Comparison of ENCODE assay signal across 1 cellular context in the genomic region with DNA sequence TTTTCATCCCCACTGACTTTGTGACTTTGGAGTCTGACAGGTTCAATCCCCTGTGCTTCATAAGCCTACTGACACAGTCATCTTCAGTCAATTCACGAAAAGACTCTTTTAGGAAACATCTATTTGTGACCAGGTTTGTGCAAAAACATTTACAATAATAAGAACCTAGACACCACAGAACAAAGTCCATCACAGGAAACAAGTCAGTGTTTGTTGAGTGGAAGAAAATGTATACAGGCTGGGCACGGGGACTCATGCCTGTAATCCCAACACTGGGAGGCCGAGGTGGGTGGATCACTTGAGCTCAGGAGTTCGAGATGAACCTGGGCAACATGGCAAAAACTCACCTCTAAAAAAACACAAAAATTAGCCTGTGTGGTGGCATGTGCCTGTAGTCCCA.
TF ChIP-seq lines count a peak whose summit lies in the region.

No MANE protein-coding gene starts in this region.

TF ChIP-seq in HepG2, 621 proteins besides CTCF, POLR2A, EP300 and RAD21 (continued from another document and continues in another):
- TF ChIP-seq, protein P1, sequence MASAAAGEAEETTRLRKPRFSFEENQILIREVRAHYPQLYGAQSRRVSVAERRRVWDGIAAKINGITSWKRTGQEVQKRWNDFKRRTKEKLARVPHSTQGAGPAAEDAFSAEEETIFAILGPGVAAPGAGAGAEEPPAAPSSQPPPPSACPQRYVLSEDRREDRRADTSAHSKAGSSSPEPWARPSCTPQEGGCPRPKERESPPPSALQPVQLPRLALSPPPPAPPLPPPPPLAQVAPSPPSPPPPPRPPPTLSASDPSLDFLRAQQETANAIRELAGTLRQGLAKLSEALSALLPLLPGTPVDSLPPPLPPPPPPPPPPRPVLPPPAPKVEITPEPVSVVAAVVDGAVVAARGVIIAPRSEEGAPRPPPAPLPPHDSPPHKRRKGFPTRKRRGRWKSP (CRISPR knock-in tag; IDR thresholded peaks at IDR 0.05), result no peak; the same call in 1 of the 2 replicates
- TF ChIP-seq NR2F2 (IDR thresholded peaks at IDR 0.05; ENCODE audit: borderline replicate concordance, low read depth) (no peak), ZNF230 (CRISPR knock-in tag; IDR thresholded peaks at IDR 0.05) (no peak), PCBP2 (optimal IDR thresholded peaks at IDR 0.05; ENCODE audit: low read depth, low read length, poor library complexity, severe bottlenecking) (no peak), MXI1 (IDR thresholded peaks at IDR 0.05; ENCODE audit: borderline replicate concordance, low read depth, low read length) (no peak), ZNF790 (CRISPR knock-in tag; IDR thresholded peaks at IDR 0.05; ENCODE audit: borderline replicate concordance) (no peak), ZFP90 (CRISPR knock-in tag; IDR thresholded peaks at IDR 0.05; ENCODE audit: borderline replicate concordance) (no peak), HDAC1 (CRISPR knock-in tag; IDR thresholded peaks at IDR 0.05) (peak; percentile 42; the same call in 1 of the 2 replicates), SNAI1 (CRISPR knock-in tag; IDR thresholded peaks at IDR 0.05; ENCODE audit: borderline replicate concordance) (no peak), ZNF335 (CRISPR knock-in tag; IDR thresholded peaks at IDR 0.05) (no peak), ZNF256 (CRISPR knock-in tag; conservative IDR thresholded peaks at IDR 0.05) (no peak), ZNF12 (CRISPR knock-in tag; IDR thresholded peaks at IDR 0.05) (no peak), NKX3-1 (CRISPR knock-in tag; IDR thresholded peaks at IDR 0.05) (no peak), MTF1 (CRISPR knock-in tag; IDR thresholded peaks at IDR 0.05) (no peak), NFIB (CRISPR knock-in tag; IDR thresholded peaks at IDR 0.05; ENCODE audit: borderline replicate concordance) (no peak), ZSCAN12 (CRISPR knock-in tag; IDR thresholded peaks at IDR 0.05) (no peak), ZIK1 (CRISPR knock-in tag; IDR thresholded peaks at IDR 0.05; ENCODE audit: borderline replicate concordance, low read depth) (no peak), HOXD1 (CRISPR knock-in tag; IDR thresholded peaks at IDR 0.05) (no peak), MIXL1 (CRISPR knock-in tag; IDR thresholded peaks at IDR 0.05) (peak; percentile 60; the same call in 1 of the 2 replicates), KLF6 (CRISPR knock-in tag; IDR thresholded peaks at IDR 0.05) (0 out of 2 replicates have a peak, but pooled peaks have one; percentile 42), ZNF672 (CRISPR knock-in tag; IDR thresholded peaks at IDR 0.05) (no peak), ZNF33A (CRISPR knock-in tag; IDR thresholded peaks at IDR 0.05; ENCODE audit: borderline replicate concordance) (no peak), ZNF605 (CRISPR knock-in tag; IDR thresholded peaks at IDR 0.05) (no peak), HES4 (CRISPR knock-in tag; IDR thresholded peaks at IDR 0.05; ENCODE audit: borderline replicate concordance) (no peak), ZNF44 (CRISPR knock-in tag; IDR thresholded peaks at IDR 0.05) (no peak), SOX6 (IDR thresholded peaks at IDR 0.05) (no peak), SOX6 (CRISPR knock-in tag; IDR thresholded peaks at IDR 0.05) (peak; percentile 80)
- TF ChIP-seq, protein P2, sequence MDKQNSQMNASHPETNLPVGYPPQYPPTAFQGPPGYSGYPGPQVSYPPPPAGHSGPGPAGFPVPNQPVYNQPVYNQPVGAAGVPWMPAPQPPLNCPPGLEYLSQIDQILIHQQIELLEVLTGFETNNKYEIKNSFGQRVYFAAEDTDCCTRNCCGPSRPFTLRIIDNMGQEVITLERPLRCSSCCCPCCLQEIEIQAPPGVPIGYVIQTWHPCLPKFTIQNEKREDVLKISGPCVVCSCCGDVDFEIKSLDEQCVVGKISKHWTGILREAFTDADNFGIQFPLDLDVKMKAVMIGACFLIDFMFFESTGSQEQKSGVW (CRISPR knock-in tag; IDR thresholded peaks at IDR 0.05; ENCODE audit: borderline replicate concordance), result no peak
- TF ChIP-seq, protein P3, sequence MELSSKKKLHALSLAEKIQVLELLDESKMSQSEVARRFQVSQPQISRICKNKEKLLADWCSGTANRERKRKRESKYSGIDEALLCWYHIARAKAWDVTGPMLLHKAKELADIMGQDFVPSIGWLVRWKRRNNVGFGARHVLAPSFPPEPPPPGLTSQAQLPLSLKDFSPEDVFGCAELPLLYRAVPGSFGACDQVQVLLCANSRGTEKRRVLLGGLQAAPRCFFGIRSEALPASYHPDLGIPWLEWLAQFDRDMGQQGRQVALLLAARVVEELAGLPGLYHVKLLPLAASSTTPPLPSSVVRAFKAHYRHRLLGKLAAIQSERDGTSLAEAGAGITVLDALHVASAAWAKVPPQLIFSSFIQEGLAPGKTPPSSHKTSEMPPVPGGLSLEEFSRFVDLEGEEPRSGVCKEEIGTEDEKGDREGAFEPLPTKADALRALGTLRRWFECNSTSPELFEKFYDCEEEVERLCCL (CRISPR knock-in tag; IDR thresholded peaks at IDR 0.05; ENCODE audit: borderline replicate concordance), result no peak
- TF ChIP-seq, protein P4, sequence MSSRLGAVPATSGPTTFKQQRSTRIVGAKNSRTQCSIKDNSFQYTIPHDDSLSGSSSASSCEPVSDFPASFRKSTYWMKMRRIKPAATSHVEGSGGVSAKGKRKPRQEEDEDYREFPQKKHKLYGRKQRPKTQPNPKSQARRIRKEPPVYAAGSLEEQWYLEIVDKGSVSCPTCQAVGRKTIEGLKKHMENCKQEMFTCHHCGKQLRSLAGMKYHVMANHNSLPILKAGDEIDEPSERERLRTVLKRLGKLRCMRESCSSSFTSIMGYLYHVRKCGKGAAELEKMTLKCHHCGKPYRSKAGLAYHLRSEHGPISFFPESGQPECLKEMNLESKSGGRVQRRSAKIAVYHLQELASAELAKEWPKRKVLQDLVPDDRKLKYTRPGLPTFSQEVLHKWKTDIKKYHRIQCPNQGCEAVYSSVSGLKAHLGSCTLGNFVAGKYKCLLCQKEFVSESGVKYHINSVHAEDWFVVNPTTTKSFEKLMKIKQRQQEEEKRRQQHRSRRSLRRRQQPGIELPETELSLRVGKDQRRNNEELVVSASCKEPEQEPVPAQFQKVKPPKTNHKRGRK (CRISPR knock-in tag; IDR thresholded peaks at IDR 0.05), result no peak
- TF ChIP-seq, protein P5, sequence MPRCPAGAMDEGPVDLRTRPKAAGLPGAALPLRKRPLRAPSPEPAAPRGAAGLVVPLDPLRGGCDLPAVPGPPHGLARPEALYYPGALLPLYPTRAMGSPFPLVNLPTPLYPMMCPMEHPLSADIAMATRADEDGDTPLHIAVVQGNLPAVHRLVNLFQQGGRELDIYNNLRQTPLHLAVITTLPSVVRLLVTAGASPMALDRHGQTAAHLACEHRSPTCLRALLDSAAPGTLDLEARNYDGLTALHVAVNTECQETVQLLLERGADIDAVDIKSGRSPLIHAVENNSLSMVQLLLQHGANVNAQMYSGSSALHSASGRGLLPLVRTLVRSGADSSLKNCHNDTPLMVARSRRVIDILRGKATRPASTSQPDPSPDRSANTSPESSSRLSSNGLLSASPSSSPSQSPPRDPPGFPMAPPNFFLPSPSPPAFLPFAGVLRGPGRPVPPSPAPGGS (CRISPR knock-in tag; IDR thresholded peaks at IDR 0.05), result no peak
- TF ChIP-seq, protein P6, sequence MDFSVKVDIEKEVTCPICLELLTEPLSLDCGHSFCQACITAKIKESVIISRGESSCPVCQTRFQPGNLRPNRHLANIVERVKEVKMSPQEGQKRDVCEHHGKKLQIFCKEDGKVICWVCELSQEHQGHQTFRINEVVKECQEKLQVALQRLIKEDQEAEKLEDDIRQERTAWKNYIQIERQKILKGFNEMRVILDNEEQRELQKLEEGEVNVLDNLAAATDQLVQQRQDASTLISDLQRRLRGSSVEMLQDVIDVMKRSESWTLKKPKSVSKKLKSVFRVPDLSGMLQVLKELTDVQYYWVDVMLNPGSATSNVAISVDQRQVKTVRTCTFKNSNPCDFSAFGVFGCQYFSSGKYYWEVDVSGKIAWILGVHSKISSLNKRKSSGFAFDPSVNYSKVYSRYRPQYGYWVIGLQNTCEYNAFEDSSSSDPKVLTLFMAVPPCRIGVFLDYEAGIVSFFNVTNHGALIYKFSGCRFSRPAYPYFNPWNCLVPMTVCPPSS (IDR thresholded peaks at IDR 0.05), result no peak
- TF ChIP-seq, protein P7, sequence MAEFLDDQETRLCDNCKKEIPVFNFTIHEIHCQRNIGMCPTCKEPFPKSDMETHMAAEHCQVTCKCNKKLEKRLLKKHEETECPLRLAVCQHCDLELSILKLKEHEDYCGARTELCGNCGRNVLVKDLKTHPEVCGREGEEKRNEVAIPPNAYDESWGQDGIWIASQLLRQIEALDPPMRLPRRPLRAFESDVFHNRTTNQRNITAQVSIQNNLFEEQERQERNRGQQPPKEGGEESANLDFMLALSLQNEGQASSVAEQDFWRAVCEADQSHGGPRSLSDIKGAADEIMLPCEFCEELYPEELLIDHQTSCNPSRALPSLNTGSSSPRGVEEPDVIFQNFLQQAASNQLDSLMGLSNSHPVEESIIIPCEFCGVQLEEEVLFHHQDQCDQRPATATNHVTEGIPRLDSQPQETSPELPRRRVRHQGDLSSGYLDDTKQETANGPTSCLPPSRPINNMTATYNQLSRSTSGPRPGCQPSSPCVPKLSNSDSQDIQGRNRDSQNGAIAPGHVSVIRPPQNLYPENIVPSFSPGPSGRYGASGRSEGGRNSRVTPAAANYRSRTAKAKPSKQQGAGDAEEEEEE (CRISPR knock-in tag; IDR thresholded peaks at IDR 0.05; ENCODE audit: borderline replicate concordance), result no peak
- TF ChIP-seq, protein P8, sequence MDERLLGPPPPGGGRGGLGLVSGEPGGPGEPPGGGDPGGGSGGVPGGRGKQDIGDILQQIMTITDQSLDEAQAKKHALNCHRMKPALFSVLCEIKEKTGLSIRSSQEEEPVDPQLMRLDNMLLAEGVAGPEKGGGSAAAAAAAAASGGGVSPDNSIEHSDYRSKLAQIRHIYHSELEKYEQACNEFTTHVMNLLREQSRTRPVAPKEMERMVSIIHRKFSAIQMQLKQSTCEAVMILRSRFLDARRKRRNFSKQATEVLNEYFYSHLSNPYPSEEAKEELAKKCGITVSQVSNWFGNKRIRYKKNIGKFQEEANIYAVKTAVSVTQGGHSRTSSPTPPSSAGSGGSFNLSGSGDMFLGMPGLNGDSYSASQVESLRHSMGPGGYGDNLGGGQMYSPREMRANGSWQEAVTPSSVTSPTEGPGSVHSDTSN (CRISPR knock-in tag; IDR thresholded peaks at IDR 0.05), result no peak
- TF ChIP-seq, protein P9, sequence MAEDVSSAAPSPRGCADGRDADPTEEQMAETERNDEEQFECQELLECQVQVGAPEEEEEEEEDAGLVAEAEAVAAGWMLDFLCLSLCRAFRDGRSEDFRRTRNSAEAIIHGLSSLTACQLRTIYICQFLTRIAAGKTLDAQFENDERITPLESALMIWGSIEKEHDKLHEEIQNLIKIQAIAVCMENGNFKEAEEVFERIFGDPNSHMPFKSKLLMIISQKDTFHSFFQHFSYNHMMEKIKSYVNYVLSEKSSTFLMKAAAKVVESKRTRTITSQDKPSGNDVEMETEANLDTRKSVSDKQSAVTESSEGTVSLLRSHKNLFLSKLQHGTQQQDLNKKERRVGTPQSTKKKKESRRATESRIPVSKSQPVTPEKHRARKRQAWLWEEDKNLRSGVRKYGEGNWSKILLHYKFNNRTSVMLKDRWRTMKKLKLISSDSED (CRISPR knock-in tag; IDR thresholded peaks at IDR 0.05), result no peak
- TF ChIP-seq, protein P10, sequence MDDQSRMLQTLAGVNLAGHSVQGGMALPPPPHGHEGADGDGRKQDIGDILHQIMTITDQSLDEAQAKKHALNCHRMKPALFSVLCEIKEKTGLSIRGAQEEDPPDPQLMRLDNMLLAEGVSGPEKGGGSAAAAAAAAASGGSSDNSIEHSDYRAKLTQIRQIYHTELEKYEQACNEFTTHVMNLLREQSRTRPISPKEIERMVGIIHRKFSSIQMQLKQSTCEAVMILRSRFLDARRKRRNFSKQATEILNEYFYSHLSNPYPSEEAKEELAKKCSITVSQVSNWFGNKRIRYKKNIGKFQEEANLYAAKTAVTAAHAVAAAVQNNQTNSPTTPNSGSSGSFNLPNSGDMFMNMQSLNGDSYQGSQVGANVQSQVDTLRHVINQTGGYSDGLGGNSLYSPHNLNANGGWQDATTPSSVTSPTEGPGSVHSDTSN (CRISPR knock-in tag; IDR thresholded peaks at IDR 0.05; ENCODE audit: borderline replicate concordance), result no peak
- TF ChIP-seq, protein P11, sequence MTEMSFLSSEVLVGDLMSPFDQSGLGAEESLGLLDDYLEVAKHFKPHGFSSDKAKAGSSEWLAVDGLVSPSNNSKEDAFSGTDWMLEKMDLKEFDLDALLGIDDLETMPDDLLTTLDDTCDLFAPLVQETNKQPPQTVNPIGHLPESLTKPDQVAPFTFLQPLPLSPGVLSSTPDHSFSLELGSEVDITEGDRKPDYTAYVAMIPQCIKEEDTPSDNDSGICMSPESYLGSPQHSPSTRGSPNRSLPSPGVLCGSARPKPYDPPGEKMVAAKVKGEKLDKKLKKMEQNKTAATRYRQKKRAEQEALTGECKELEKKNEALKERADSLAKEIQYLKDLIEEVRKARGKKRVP (CRISPR knock-in tag; IDR thresholded peaks at IDR 0.05), result no peak
- TF ChIP-seq, protein P12, sequence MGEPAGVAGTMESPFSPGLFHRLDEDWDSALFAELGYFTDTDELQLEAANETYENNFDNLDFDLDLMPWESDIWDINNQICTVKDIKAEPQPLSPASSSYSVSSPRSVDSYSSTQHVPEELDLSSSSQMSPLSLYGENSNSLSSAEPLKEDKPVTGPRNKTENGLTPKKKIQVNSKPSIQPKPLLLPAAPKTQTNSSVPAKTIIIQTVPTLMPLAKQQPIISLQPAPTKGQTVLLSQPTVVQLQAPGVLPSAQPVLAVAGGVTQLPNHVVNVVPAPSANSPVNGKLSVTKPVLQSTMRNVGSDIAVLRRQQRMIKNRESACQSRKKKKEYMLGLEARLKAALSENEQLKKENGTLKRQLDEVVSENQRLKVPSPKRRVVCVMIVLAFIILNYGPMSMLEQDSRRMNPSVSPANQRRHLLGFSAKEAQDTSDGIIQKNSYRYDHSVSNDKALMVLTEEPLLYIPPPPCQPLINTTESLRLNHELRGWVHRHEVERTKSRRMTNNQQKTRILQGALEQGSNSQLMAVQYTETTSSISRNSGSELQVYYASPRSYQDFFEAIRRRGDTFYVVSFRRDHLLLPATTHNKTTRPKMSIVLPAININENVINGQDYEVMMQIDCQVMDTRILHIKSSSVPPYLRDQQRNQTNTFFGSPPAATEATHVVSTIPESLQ (CRISPR knock-in tag; conservative IDR thresholded peaks at IDR 0.05), result no peak
- TF ChIP-seq, protein P13, sequence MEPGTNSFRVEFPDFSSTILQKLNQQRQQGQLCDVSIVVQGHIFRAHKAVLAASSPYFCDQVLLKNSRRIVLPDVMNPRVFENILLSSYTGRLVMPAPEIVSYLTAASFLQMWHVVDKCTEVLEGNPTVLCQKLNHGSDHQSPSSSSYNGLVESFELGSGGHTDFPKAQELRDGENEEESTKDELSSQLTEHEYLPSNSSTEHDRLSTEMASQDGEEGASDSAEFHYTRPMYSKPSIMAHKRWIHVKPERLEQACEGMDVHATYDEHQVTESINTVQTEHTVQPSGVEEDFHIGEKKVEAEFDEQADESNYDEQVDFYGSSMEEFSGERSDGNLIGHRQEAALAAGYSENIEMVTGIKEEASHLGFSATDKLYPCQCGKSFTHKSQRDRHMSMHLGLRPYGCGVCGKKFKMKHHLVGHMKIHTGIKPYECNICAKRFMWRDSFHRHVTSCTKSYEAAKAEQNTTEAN (CRISPR knock-in tag; conservative IDR thresholded peaks at IDR 0.05), result peak; percentile 83
